Comparison of ENCODE assay signal across 8 cellular contexts in the genomic region with DNA sequence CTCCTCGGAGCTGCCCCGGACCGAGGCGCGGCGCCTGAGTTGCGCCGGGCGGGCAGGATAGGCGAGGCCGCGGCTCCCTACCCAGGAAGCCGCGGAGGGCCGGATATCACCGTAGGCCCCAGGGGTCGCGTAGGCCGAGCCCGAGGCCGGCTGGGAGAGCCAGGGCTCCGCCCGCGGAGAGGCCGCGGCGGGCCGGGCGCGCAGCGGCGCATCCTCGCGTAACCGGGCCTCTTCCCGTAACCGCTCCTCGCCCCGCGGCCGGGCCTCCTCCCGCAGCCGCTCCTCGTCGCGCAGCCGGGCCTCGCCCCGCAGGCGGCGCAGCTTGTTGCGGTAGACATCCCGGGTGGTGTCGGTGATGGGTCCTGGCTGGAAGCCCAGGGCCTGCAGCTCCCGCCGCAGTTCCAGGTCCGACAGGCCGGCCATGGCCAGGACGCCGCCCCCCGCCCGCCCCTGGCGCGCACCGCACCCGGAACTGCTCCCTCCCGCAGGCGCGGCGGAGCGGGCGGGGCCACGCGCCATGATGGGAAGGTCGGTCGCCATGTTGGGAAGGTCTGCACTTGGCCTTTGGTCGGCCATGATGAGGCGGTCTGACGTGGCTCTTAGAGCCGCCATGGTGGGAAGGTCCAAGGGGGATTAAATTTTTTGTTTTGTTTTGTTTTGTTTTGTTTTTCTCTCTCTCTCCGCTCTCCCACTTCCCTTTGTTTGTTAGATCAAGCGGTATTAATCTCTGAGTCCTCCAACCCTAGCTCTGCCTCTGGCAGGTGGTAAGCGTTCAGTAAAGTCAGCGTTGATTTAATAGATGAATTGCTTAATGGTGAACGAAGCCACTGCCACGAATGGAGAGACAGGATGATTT. TPM values are rescaled to one million over a fixed set of nuclear protein-coding genes. Genes with fewer than 3 reads are reported as not detected.
DNase-seq lines count a peak whose midpoint lies in the region; ATAC-seq, FAIRE-seq and TF ChIP-seq lines count a peak whose summit lies in the region.

LEMD2 (minus strand) TSS at position 437 of the 856 bp plus-strand sequence; CDS start at position 423, 14 bp downstream.

- peak; percentile 94 for ATAC-seq in HG02798 (IDR thresholded peaks at IDR 0.05; ENCODE audit: poor library complexity, unreplicated experiment)
- peak; percentile 89 to 92 (median 92) for ATAC-seq in T-cell (replicated peaks in 1 of 4)
- peak; percentile 96 to 98 (median 98) for ATAC-seq in heart left ventricle

- 4% methylated on average over 78 to 86 of the region's 86 CpGs for WGBS in adipose tissue, 3 donors
- WGBS in heart left ventricle, 4 donors = 3 to 20% (median 4%) methylated on average over 14 to 86 of the region's 86 CpGs

- no peaks in the 10 kb centered on the region for H3K9me3 ChIP-seq in heart left ventricle

- TF ChIP-seq POLR2A in GM12891 (IDR thresholded peaks at IDR 0.05; ENCODE audit: low read depth, low read length) = peak; percentile 61; the same call in 1 of the 2 replicates
- peak in 1 of 2 donors; percentile 84 for TF ChIP-seq POLR2A in heart left ventricle (IDR thresholded peaks at IDR 0.05)

- peak within 1 kb of the TSS; percentile 66 to 100 (median 95) for H3K4me3 ChIP-seq in heart left ventricle

- H3K4me3 Mint-ChIP-seq in T-cell (peak within 1 kb of the TSS; percentile 90 to 94 (median 94)), type B pancreatic cell (peak within 1 kb of the TSS; percentile 96)

- H3K9me3 Mint-ChIP-seq in T-cell (no peaks in the 10 kb centered on the region), type B pancreatic cell (no peaks in the 10 kb centered on the region)

- H3K4me1 ChIP-seq in heart left ventricle = peaks cover 5 to 45% (median 37%) of the 10 kb centered on the region in 12 donors

- CTCF ChIA-PET in T-cell (lab: Charles Lee) = interaction anchor here in 1 of 2 donors (1.1 kb wide), 1 partner anchor 17 kb away, joined by 3 read pairs; no protein-coding TSS in a partner anchor

- H3K36me3 ChIP-seq in heart left ventricle = peaks cover 0 to 36% (median 15%) of the 10 kb centered on the region in 9 donors

- H3K4me1 Mint-ChIP-seq in T-cell = peaks cover 46 to 53% (median 48%) of the 10 kb centered on the region in 3 donors
- H3K4me1 Mint-ChIP-seq in type B pancreatic cell (ENCODE audit: unreplicated experiment) = peaks cover 62% of the 10 kb centered on the region

- no peaks in the 10 kb centered on the region for H3K27me3 ChIP-seq in heart left ventricle

- FAIRE-seq in GM12891 (lab: Jason Lieb, UNC) = peak; percentile 98

- H3K27ac Mint-ChIP-seq in T-cell (peak within 1 kb of the TSS; percentile 95 to 97), type B pancreatic cell (peak within 1 kb of the TSS; percentile 93)

- H3K27ac ChIP-seq in adipose tissue (ENCODE audit: low read depth, low read length) (peak within 1 kb of the TSS; percentile 97), heart left ventricle (peak within 1 kb of the TSS; percentile 95 to 100 (median 98))

- intact Hi-C loops in heart left ventricle (cut with DNase I) = loop anchor here in 1 of 10 donors (2.0 kb wide), 1 partner anchor 78 kb away; the partner anchor contains the start of gene UQCC2
- intact Hi-C loops in posterior cingulate gyrus (cut with DNase I) = loop anchor here (5.0 kb wide), 1 partner anchor 77 kb away; the partner anchor contains the start of gene UQCC2

- POLR2A ChIA-PET in T-cell (lab: Charles Lee) = no interaction called here

- H3K36me3 Mint-ChIP-seq in T-cell (peaks cover 20% of the 10 kb centered on the region), type B pancreatic cell (peaks cover 9% of the 10 kb centered on the region)

- peak in 3 of 12 donors; percentile 7 to 21 (median 9) for TF ChIP-seq CTCF in heart left ventricle (IDR thresholded peaks at IDR 0.05)
- TF ChIP-seq CTCF in type B pancreatic cell (conservative IDR thresholded peaks at IDR 0.05) = no peak

- H3K27me3 Mint-ChIP-seq in T-cell (peaks cover 0 to 4% of the 10 kb centered on the region in 2 donors), type B pancreatic cell (peaks cover 6% of the 10 kb centered on the region)

- DNase-seq in GM12891 (ENCODE audit: insufficient read length, low spot score) = peak; percentile 94
- DNase-seq in NCI-H146 (lab: John Stamatoyannopoulos, UW) = peak; percentile 92
- peak; percentile 81 to 95 (median 88) for DNase-seq in T-cell
- peak; percentile 95 to 98 (median 96) for DNase-seq in heart left ventricle
- DNase-seq in posterior cingulate gyrus = peak; percentile 90 to 99 (median 94)
- DNase-seq in type B pancreatic cell (ENCODE audit: extremely low spot score, unreplicated experiment) = peak; percentile 91

TF ChIP-seq in GM12891, 5 proteins besides CTCF, POLR2A, EP300 and RAD21:
- TF ChIP-seq POLR2AphosphoS5 (IDR thresholded peaks at IDR 0.05; ENCODE audit: low read depth, low read length) (peak; percentile 98), POU2F2 (IDR thresholded peaks at IDR 0.05; ENCODE audit: low read depth, low read length) (no peak), SPI1 (IDR thresholded peaks at IDR 0.05; ENCODE audit: low read depth, low read length) (no peak), PAX5 (IDR thresholded peaks at IDR 0.05; ENCODE audit: insufficient read depth, low read length, severe bottlenecking) (no peak), TAF1 (IDR thresholded peaks at IDR 0.05; ENCODE audit: low read depth, low read length) (peak; percentile 56)

RNA-seq across cellular contexts. Expression of gene LEMD2, which starts in this region (rescaled TPM):
- polyA plus RNA-seq in GM12891 (2012; ENCODE audit: low read depth, missing spikeins) = 20.9 TPM
- total RNA-seq in T-cell (100 to 1,000 TPM; 115 to 125 (median 118) TPM), heart left ventricle (10 to 100 TPM; 21.2 to 41.5 (median 25.7) TPM), type B pancreatic cell (ENCODE audit: low replicate concordance) (58.2 and 64.7 TPM in 2 replicates)
- polyA plus RNA-seq in adipose tissue (10 to 100 TPM; 30.3 to 39.5 (median 32.3) TPM), heart left ventricle (10 to 100 TPM; 29.9 to 51.3 TPM)

Comparison
In these comparisons a context has a peak if more than half of its experiments do, and no peak if none do; other contexts are left out.
1. Peak in every context shown above with its lines: DNase-seq, ATAC-seq, H3K4me3 ChIP-seq and H3K27ac ChIP-seq.